Comparison of ENCODE assay signal across 26 cellular contexts in the genomic region with DNA sequence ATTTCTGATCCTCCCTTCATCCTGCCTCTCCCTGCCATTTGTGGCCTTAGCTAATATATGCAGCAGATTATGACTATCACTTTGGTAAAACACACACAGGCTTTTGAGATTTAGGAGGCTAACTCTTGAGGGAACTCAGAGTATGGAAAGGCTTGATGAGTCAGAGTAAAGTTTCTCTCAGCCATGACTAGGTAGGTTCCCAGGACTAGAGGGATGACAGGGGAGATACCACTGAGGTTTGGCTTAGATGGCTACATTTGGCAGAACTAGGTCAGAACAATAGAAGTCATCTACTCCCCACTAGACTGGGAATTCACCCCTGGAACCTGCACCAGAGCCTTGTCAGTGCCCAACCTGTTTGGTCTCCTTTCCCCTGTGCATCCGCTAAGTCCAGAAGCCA.
A peak's percentile ranks its signal among the peaks of the same experiment; 100 is the strongest.
DNase-seq lines count a peak whose midpoint lies in the region; ATAC-seq and TF ChIP-seq lines count a peak whose summit lies in the region.
"Had no signal": no experiment of that assay in that cellular context is flagged by ENCODE, and none has a peak within 500 bp of the region (broad histone marks: within the 10 kb centered on the region; RNA-seq: fewer than 3 reads in every experiment).

No MANE protein-coding gene starts in this region.

- in situ Hi-C loops in mammary epithelial cell (cut with MboI; ENCODE audit: low sequenced_read_pairs in 2 of 2) (no loop called here), astrocyte of the spinal cord (cut with HindIII; ENCODE audit: low sequenced_read_pairs) (no loop called here)

- POLR2A ChIA-PET in activated CD4-positive, alpha-beta T cell treated with anti-CD3 and anti-CD28 coated beads, Interleukin-2, amount 10 ng/mL, durations not matched to agents 7 days and 5 days (lab: Charles Lee) = no interaction called here

- H3K4me3 ChIP-seq in mammary epithelial cell (replicated peaks in 1 of 3; ENCODE audit: insufficient read depth in 1 of 3, low read depth in 2 of 3, low read length in 3 of 3) = no peak overlapping the region
- no peak overlapping the region for H3K4me3 ChIP-seq in breast epithelium
- no peak overlapping the region for H3K4me3 ChIP-seq in astrocyte of the spinal cord (ENCODE audit: low read depth, low read length)
- H3K4me3 ChIP-seq: body of pancreas, sigmoid colon, tibial nerve had no signal

- H3K4me3 Mint-ChIP-seq in activated CD4-positive, alpha-beta T cell treated with anti-CD3 and anti-CD28 coated beads, Interleukin-2, amount 10 ng/mL, durations not matched to agents 7 days and 5 days = no peak overlapping the region
- H3K4me3 Mint-ChIP-seq: activated CD4-positive, alpha-beta memory T cell treated with anti-CD3 and anti-CD28 coated beads for 36 hours; activated naive CD8-positive, alpha-beta T cell treated with anti-CD3 and anti-CD28 coated beads for 36 hours; CD4-positive, alpha-beta memory T cell; neural crest cell; stimulated activated naive CD8-positive, alpha-beta T cell treated with anti-CD3 and anti-CD28 coated beads, Interleukin-15, amount 100 ng/mL, for 72 hours had no signal

- dilution Hi-C loops in mammary epithelial cell (cut with HindIII; ENCODE audit: low sequenced_read_pairs) = no loop called here

- no peaks in the 10 kb centered on the region for H3K36me3 Mint-ChIP-seq in activated CD4-positive, alpha-beta T cell treated with anti-CD3 and anti-CD28 coated beads, Interleukin-2, amount 10 ng/mL, durations not matched to agents 7 days and 5 days (ENCODE audit: low read depth)
- H3K36me3 Mint-ChIP-seq: activated CD4-positive, alpha-beta memory T cell treated with anti-CD3 and anti-CD28 coated beads for 36 hours; activated naive CD8-positive, alpha-beta T cell treated with anti-CD3 and anti-CD28 coated beads for 36 hours; CD4-positive, alpha-beta memory T cell had no signal

- H3K27ac ChIP-seq in mammary epithelial cell (ENCODE audit: insufficient read depth, low read depth, low read length) (no peak overlapping the region), breast epithelium (no peak overlapping the region)
- H3K27ac ChIP-seq: 22Rv1, body of pancreas, KMS-11, sigmoid colon, tibial nerve had no signal

- no peak overlapping the region for H3K9ac ChIP-seq in mammary epithelial cell (ENCODE audit: insufficient read depth, low read length)
- H3K9ac ChIP-seq: KMS-11 had no signal

- CTCF ChIA-PET in mammary epithelial cell (lab: Charles Lee; ENCODE audit: low non-redundant PET) = no interaction called here
- CTCF ChIA-PET in activated CD4-positive, alpha-beta T cell treated with anti-CD3 and anti-CD28 coated beads, Interleukin-2, amount 10 ng/mL, durations not matched to agents 7 days and 5 days (lab: Charles Lee) = no interaction called here

- H4K20me1 ChIP-seq in mammary epithelial cell (ENCODE audit: insufficient read depth, low read length) = no peaks in the 10 kb centered on the region

- intact Hi-C loops in mammary epithelial cell (cut with micrococcal nuclease) = no loop called here
- intact Hi-C loops in breast epithelium (cut with DNase I; ENCODE audit: low total_unique reads) = no loop called here

- TF ChIP-seq POLR2A in breast epithelium (IDR thresholded peaks at IDR 0.05) = no peak

- TF ChIP-seq CTCF in mammary epithelial cell (conservative IDR thresholded peaks at IDR 0.05 in 1 of 2, IDR thresholded peaks at IDR 0.05 in 1 of 2; ENCODE audit: extremely low read depth in 1 of 2, insufficient read depth in 1 of 2, low read depth in 1 of 2, low read length in 2 of 2) (no peak), breast epithelium (IDR thresholded peaks at IDR 0.05) (no peak), astrocyte of the spinal cord (IDR thresholded peaks at IDR 0.05; ENCODE audit: low read depth, low read length) (no peak)

- no peaks in the 10 kb centered on the region for H3K79me2 ChIP-seq in mammary epithelial cell (ENCODE audit: insufficient read depth, low read length)

- H3K4me1 ChIP-seq in mammary epithelial cell (ENCODE audit: insufficient read depth, low read length) (no peaks in the 10 kb centered on the region), breast epithelium (no peaks in the 10 kb centered on the region)
- H3K4me1 ChIP-seq: body of pancreas, sigmoid colon, tibial nerve had no signal

- ATAC-seq in HG03378 (IDR thresholded peaks at IDR 0.05; ENCODE audit: unreplicated experiment) = no peak
- ATAC-seq in HG02763 (IDR thresholded peaks at IDR 0.05; ENCODE audit: unreplicated experiment) = no peak
- ATAC-seq: body of pancreas; esophagus mucosa; stimulated activated naive CD8-positive, alpha-beta T cell treated with anti-CD3 and anti-CD28 coated beads, Interleukin-15, amount 100 ng/mL, for 72 hours had no signal

- H3K36me3 ChIP-seq in mammary epithelial cell (ENCODE audit: insufficient read depth, low read length) (no peaks in the 10 kb centered on the region), breast epithelium (no peaks in the 10 kb centered on the region)
- H3K36me3 ChIP-seq: sigmoid colon, tibial nerve had no signal

- H3K9me3 ChIP-seq in mammary epithelial cell (replicated peaks; ENCODE audit: insufficient read depth, low read length) (no peaks in the 10 kb centered on the region), breast epithelium (no peaks in the 10 kb centered on the region)
- H3K9me3 ChIP-seq: body of pancreas, sigmoid colon had no signal

- 100% methylated on average over 1 of the region's 1 CpG for WGBS in mammary epithelial cell (ENCODE audit: low coverage, missing lambda C conversion rate)

- no peaks in the 10 kb centered on the region for H3K27me3 ChIP-seq in mammary epithelial cell (ENCODE audit: insufficient read depth, low read length)
- no peaks in the 10 kb centered on the region for H3K27me3 ChIP-seq in breast epithelium
- H3K27me3 ChIP-seq: body of pancreas, sigmoid colon, tibial nerve had no signal

- peaks cover 2% of the 10 kb centered on the region for H3K9me3 Mint-ChIP-seq in activated CD4-positive, alpha-beta T cell treated with anti-CD3 and anti-CD28 coated beads, Interleukin-2, amount 10 ng/mL, durations not matched to agents 7 days and 5 days

- BruUV-seq in mammary epithelial cell (replicated peaks; lab: Mats Ljungman, UMichigan) = no TSS peak

- H3K27me3 Mint-ChIP-seq in activated CD4-positive, alpha-beta T cell treated with anti-CD3 and anti-CD28 coated beads, Interleukin-2, amount 10 ng/mL, durations not matched to agents 7 days and 5 days = no peaks in the 10 kb centered on the region
- H3K27me3 Mint-ChIP-seq: activated CD4-positive, alpha-beta memory T cell treated with anti-CD3 and anti-CD28 coated beads for 36 hours; activated naive CD8-positive, alpha-beta T cell treated with anti-CD3 and anti-CD28 coated beads for 36 hours; CD4-positive, alpha-beta memory T cell; stimulated activated naive CD8-positive, alpha-beta T cell treated with anti-CD3 and anti-CD28 coated beads, Interleukin-15, amount 100 ng/mL, for 72 hours had no signal

- H3K4me1 Mint-ChIP-seq in activated CD4-positive, alpha-beta T cell treated with anti-CD3 and anti-CD28 coated beads, Interleukin-2, amount 10 ng/mL, durations not matched to agents 7 days and 5 days = no peaks in the 10 kb centered on the region
- H3K4me1 Mint-ChIP-seq: activated naive CD8-positive, alpha-beta T cell treated with anti-CD3 and anti-CD28 coated beads for 36 hours; CD4-positive, alpha-beta memory T cell; neural crest cell; stimulated activated naive CD8-positive, alpha-beta T cell treated with anti-CD3 and anti-CD28 coated beads, Interleukin-15, amount 100 ng/mL, for 72 hours had no signal

- no peak overlapping the region for H3K27ac Mint-ChIP-seq in activated CD4-positive, alpha-beta T cell treated with anti-CD3 and anti-CD28 coated beads, Interleukin-2, amount 10 ng/mL, durations not matched to agents 7 days and 5 days
- H3K27ac Mint-ChIP-seq: activated CD4-positive, alpha-beta memory T cell treated with anti-CD3 and anti-CD28 coated beads for 36 hours; activated naive CD8-positive, alpha-beta T cell treated with anti-CD3 and anti-CD28 coated beads for 36 hours; CD4-positive, alpha-beta memory T cell had no signal

- H3K4me2 ChIP-seq in mammary epithelial cell (ENCODE audit: insufficient read depth, low read depth, low read length) = no peak overlapping the region
- H3K4me2 ChIP-seq: KMS-11 had no signal

- DNase-seq in mammary epithelial cell (peak; percentile 80), breast epithelium (ENCODE audit: low spot score in 2 of 2) (no peak), astrocyte of the spinal cord (ENCODE audit: low read depth, low spot score) (peak; percentile 16), glomerular visceral epithelial cell (ENCODE audit: extremely low spot score) (peak; percentile 31), hypothalamus (lab: John Stamatoyannopoulos, UW) (no peak)
- no peak for DNase-seq in activated CD4-positive, alpha-beta T cell treated with anti-CD3 and anti-CD28 coated beads, Interleukin-2, amount 10 ng/mL, durations not matched to agents 7 days and 5 days
- DNase-seq: activated CD4-positive, alpha-beta memory T cell treated with anti-CD3 and anti-CD28 coated beads for 36 hours; activated CD4-positive, CD25-positive, alpha-beta regulatory T cell; activated effector memory CD4-positive, alpha-beta T cell treated with Interleukin-2 at 50 U/mL for 16 hours; activated naive CD8-positive, alpha-beta T cell treated with anti-CD3 and anti-CD28 coated beads for 36 hours; body of pancreas; CD4-positive, alpha-beta memory T cell; effector memory CD4-positive, alpha-beta T cell; NCI-H187; NCI-H526 treated with DMSO at 0.1 percent for 48 hours; Right ventricle myocardium superior; sigmoid colon; stimulated activated naive CD8-positive, alpha-beta T cell treated with anti-CD3 and anti-CD28 coated beads, Interleukin-15, amount 100 ng/mL, for 72 hours; T1000 had no signal

- H2AFZ ChIP-seq in mammary epithelial cell (ENCODE audit: low read depth, low read length) = no peak overlapping the region

Comparison
In these comparisons a context has a peak if more than half of its experiments do, and no peak if none do; other contexts are left out.
1. DNase-seq: peak in mammary epithelial cell (single experiment), astrocyte of the spinal cord (single experiment) and glomerular visceral epithelial cell (single experiment); none in breast epithelium (0 of 2), activated CD4-positive, alpha-beta T cell treated with anti-CD3 and anti-CD28 coated beads, Interleukin-2, amount 10 ng/mL, durations not matched to agents 7 days and 5 days (single experiment) and hypothalamus (0 of 51).